ENCODE assay signal across 8 cellular contexts in the genomic region with DNA sequence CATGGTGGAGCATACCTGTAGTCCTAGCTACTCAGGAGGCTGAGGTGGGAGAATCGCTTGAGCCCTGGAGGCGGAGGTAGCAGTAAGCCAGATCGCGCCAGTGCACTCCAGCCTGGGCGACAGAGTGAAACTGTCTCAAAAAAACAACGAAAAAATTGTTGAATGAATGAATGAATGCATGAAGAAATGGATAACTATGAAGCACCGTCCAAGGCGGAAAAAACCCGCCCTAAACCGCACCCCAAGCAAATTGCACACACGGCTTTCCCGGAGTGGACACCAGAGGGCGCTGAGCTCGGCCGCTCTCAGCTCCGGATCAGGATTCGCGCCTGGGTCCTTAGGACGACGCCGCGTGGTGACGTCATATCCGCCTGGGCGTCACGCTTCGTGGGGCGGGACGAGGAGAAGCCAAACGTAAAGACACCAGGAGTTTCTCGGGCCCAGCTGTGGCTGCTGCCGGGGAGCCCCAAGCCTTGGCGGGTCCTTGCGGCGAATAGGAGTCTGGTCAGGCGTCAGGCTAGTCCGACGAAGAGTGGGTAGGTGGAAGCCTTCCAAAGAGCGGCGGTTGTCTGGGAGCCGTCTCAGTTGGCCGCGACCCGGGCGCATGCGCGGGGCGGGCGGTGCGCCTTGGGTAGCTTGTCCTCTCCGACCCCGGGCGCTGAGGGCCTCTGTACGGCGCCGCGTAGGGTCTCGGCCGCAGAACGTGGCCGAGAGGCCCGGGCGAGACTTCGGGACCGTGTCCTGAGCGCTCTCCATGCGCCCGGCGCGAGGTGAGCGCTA. TPM values are rescaled to one million over a fixed set of nuclear protein-coding genes. Genes with fewer than 3 reads are reported as not detected.
A peak's percentile ranks its signal among the peaks of the same experiment; 100 is the strongest.
DNase-seq lines count a peak whose midpoint lies in the region; ATAC-seq, FAIRE-seq and TF ChIP-seq lines count a peak whose summit lies in the region.

A gene (plus strand): TSS at position 639 of the 780 bp plus-strand sequence. CDS start 11,094 bp downstream, outside the sequence.
A gene (plus strand): TSS at position 364 of the 780 bp plus-strand sequence. CDS start 4,085 bp downstream, outside the sequence.

- 4% methylated on average over 71 of the region's 71 CpGs for WGBS in pancreas, 2 donors
- 5% methylated on average over 71 of the region's 71 CpGs for WGBS in tibial nerve, 2 donors

- peaks cover 6% of the 10 kb centered on the region for H3K27me3 Mint-ChIP-seq in activated naive CD8-positive, alpha-beta T cell treated with anti-CD3 and anti-CD28 coated beads, Interleukin-2, amount 50 U/mL, for 24 hours

- H3K4me3 Mint-ChIP-seq in activated naive CD8-positive, alpha-beta T cell treated with anti-CD3 and anti-CD28 coated beads, Interleukin-2, amount 50 U/mL, for 24 hours: peak within 1 kb of the TSS; percentile 94

- H3K27me3 ChIP-seq in pancreas (no peaks in the 10 kb centered on the region), tibial nerve (no peaks in the 10 kb centered on the region)

- H3K4me1 ChIP-seq in pancreas: peaks cover 8 to 16% (median 15%) of the 10 kb centered on the region in 3 donors
- peaks cover 0 to 38% (median 23%) of the 10 kb centered on the region in 4 donors for H3K4me1 ChIP-seq in tibial nerve

- H3K36me3 ChIP-seq in pancreas (peaks cover 0 to 9% (median 0%) of the 10 kb centered on the region in 3 donors), tibial nerve (peaks cover 0 to 16% (median 2%) of the 10 kb centered on the region in 3 donors)

- peaks cover 42% of the 10 kb centered on the region for H3K4me1 Mint-ChIP-seq in activated naive CD8-positive, alpha-beta T cell treated with anti-CD3 and anti-CD28 coated beads, Interleukin-2, amount 50 U/mL, for 24 hours

- TF ChIP-seq POLR2A in tibial nerve (IDR thresholded peaks at IDR 0.05): peak; percentile 18 to 66

- peak; percentile 91 for FAIRE-seq in pancreas (lab: Jason Lieb, UNC)

- DNase-seq in NCI-H1417 (lab: John Stamatoyannopoulos, UW): peak; percentile 92 to 95 (median 94)
- DNase-seq in SW 1271 (lab: John Stamatoyannopoulos, UW): peak; percentile 74 to 87
- peak; percentile 99 for DNase-seq in activated naive CD8-positive, alpha-beta T cell treated with anti-CD3 and anti-CD28 coated beads, Interleukin-2, amount 50 U/mL, for 24 hours
- DNase-seq in Right ventricle myocardium inferior (ENCODE audit: missing footprints): peak; percentile 100
- DNase-seq in pancreas: peak; percentile 96 to 100 (median 98)
- peak; percentile 96 to 97 for DNase-seq in tibial nerve (ENCODE audit: low spot score in 2 of 2)

- H3K9me3 ChIP-seq in pancreas (no peaks in the 10 kb centered on the region), tibial nerve (no peaks in the 10 kb centered on the region)

- peak within 1 kb of the TSS; percentile 94 to 99 (median 96) for H3K27ac ChIP-seq in pancreas
- peak within 1 kb of the TSS; percentile 92 to 98 (median 96) for H3K27ac ChIP-seq in tibial nerve

- TF ChIP-seq EP300 in tibial nerve (IDR thresholded peaks at IDR 0.05): peak; percentile 84 to 92

- peak; percentile 95 for TF ChIP-seq CTCF in GM12874 (IDR thresholded peaks at IDR 0.05; ENCODE audit: insufficient read depth, low read depth, low read length)
- peak; percentile 91 to 98 (median 96) for TF ChIP-seq CTCF in pancreas (IDR thresholded peaks at IDR 0.05)
- peak; percentile 93 to 100 (median 98) for TF ChIP-seq CTCF in tibial nerve (IDR thresholded peaks at IDR 0.05)

- peak within 1 kb of the TSS; percentile 94 for H3K27ac Mint-ChIP-seq in activated naive CD8-positive, alpha-beta T cell treated with anti-CD3 and anti-CD28 coated beads, Interleukin-2, amount 50 U/mL, for 24 hours

- no peaks in the 10 kb centered on the region for H3K9me3 Mint-ChIP-seq in activated naive CD8-positive, alpha-beta T cell treated with anti-CD3 and anti-CD28 coated beads, Interleukin-2, amount 50 U/mL, for 24 hours

- ATAC-seq in HG02763 (IDR thresholded peaks at IDR 0.05; ENCODE audit: unreplicated experiment) (peak; percentile 94), Right ventricle myocardium inferior (peak; percentile 96), pancreas (peak; percentile 94 to 97 (median 95))
- ATAC-seq in activated naive CD8-positive, alpha-beta T cell treated with anti-CD3 and anti-CD28 coated beads, Interleukin-2, amount 50 U/mL, for 24 hours: peak; percentile 90

- intact Hi-C loops in Right ventricle myocardium inferior (cut with DNase I): loop anchor here (5.0 kb wide), 3 partner anchors 186 to 321 kb away; a partner anchor contains a TSS
- intact Hi-C loops in pancreas (cut with DNase I): no loop called here

- peak within 1 kb of the TSS; percentile 62 to 87 (median 83) for H3K4me3 ChIP-seq in pancreas
- peak within 1 kb of the TSS; percentile 65 to 88 (median 82) for H3K4me3 ChIP-seq in tibial nerve

- H3K36me3 Mint-ChIP-seq in activated naive CD8-positive, alpha-beta T cell treated with anti-CD3 and anti-CD28 coated beads, Interleukin-2, amount 50 U/mL, for 24 hours (ENCODE audit: low read depth): peaks cover 30% of the 10 kb centered on the region

RNA-seq across cellular contexts. Expression of the first gene that starts in this region (rescaled TPM):
- total RNA-seq in Right ventricle myocardium inferior (14.7 TPM), pancreas (1 to 10 TPM; 2.6 to 4.4 (median 3.5) TPM), tibial nerve (10 to 100 TPM; 10.6 to 15.1 (median 13.7) TPM)
- 1 to 10 TPM in 1 of 2 donors, under 1 TPM in 1; 0.68 to 5.5 TPM for polyA plus RNA-seq in pancreas

RNA-seq across cellular contexts. Expression of the second gene that starts in this region (rescaled TPM):
- total RNA-seq in Right ventricle myocardium inferior (23.2 TPM), pancreas (1 to 10 TPM; 5.0 to 7.7 (median 6.7) TPM), tibial nerve (10 to 100 TPM in 2 of 4 donors, 1 to 10 TPM in 2; 5.7 to 14.0 (median 8.6) TPM)
- polyA plus RNA-seq in pancreas: 1 to 10 TPM; 5.0 to 8.1 TPM

Comparison
In these comparisons a context has a peak if more than half of its experiments do, and no peak if none do; other contexts are left out.
1. Peak in every context shown above with its lines: DNase-seq, ATAC-seq, H3K4me3 ChIP-seq and H3K27ac ChIP-seq.